Comparison of ENCODE assay signal across 9 cellular contexts in genomic region chr6:25035451-25036435, GRCh38.
DNase-seq lines count a peak whose midpoint lies in the region; ATAC-seq and TF ChIP-seq lines count a peak whose summit lies in the region.
"Had no signal": no experiment of that assay in that cellular context is flagged by ENCODE, and none has a peak within 500 bp of the region (broad histone marks: within the 10 kb centered on the region; RNA-seq: fewer than 3 reads in every experiment).

No MANE protein-coding gene starts in this region.

- H3K4me2 ChIP-seq in Loucy (ENCODE audit: low read depth, low read length, poor library complexity, severe bottlenecking) (peak overlapping the region; percentile 92), smooth muscle cell (peak overlapping the region; percentile 46)

- H3K9ac ChIP-seq in Loucy (ENCODE audit: low read depth, low read length, poor library complexity, severe bottlenecking) (peak overlapping the region; percentile 78), duodenal mucosa (ENCODE audit: low read depth in 1 of 2, low read length in 2 of 2) (peak overlapping the region; percentile 8 to 42), smooth muscle cell (ENCODE audit: low read depth) (no peak overlapping the region)

- peaks cover 6% of the 10 kb centered on the region; the same call in 1 of the 2 replicates for H3K36me3 ChIP-seq in Loucy (ENCODE audit: insufficient read depth, low read length)
- H3K36me3 ChIP-seq in duodenal mucosa (ENCODE audit: control insufficient read depth in 1 of 2, insufficient read depth in 2 of 2, low read length in 2 of 2), result no peaks in the 10 kb centered on the region
- H3K36me3 ChIP-seq in smooth muscle cell (ENCODE audit: low read depth), result no peaks in the 10 kb centered on the region

- H2AFZ ChIP-seq in Loucy (ENCODE audit: low read length) (no peak overlapping the region), smooth muscle cell (ENCODE audit: low read depth) (peak overlapping the region; percentile 51)

- H3K27me3 ChIP-seq in Loucy (ENCODE audit: insufficient read depth, low read length, poor library complexity, severe bottlenecking) (no peaks in the 10 kb centered on the region), duodenal mucosa (ENCODE audit: control insufficient read depth in 1 of 2, insufficient read depth in 2 of 2, low read length in 2 of 2) (no peaks in the 10 kb centered on the region), smooth muscle cell (ENCODE audit: low read depth) (no peaks in the 10 kb centered on the region)

- H3K27ac ChIP-seq in duodenal mucosa (ENCODE audit: low read depth, low read length), result no peak overlapping the region
- peak overlapping the region; percentile 60 for H3K27ac ChIP-seq in smooth muscle cell (ENCODE audit: low read depth)

- peak overlapping the region; percentile 91 for H3K4me3 ChIP-seq in Loucy (ENCODE audit: low read length, poor library complexity, severe bottlenecking)
- peak overlapping the region; percentile 18 to 51 for H3K4me3 ChIP-seq in duodenal mucosa (ENCODE audit: low read depth in 1 of 2, low read length in 2 of 2)
- no peak overlapping the region for H3K4me3 ChIP-seq in smooth muscle cell

- no peaks in the 10 kb centered on the region for H3K9me2 ChIP-seq in Loucy (replicated peaks; ENCODE audit: low read depth, low read length)

- no peak for DNase-seq in smooth muscle cell (lab: John Stamatoyannopoulos, UW; ENCODE audit: unreplicated experiment)
- DNase-seq in NCI-H2227 (lab: John Stamatoyannopoulos, UW; ENCODE audit: unreplicated experiment), result no peak
- no peak for DNase-seq in cerebellar cortex (ENCODE audit: low spot score)
- DNase-seq: activated gamma-delta T cell treated with Interleukin-2 at 50 U/mL for 16 hours, left cardiac atrium had no signal

- TF ChIP-seq CTCF in Loucy (conservative IDR thresholded peaks at IDR 0.05; ENCODE audit: low read length) (no peak), smooth muscle cell (IDR thresholded peaks at IDR 0.05; ENCODE audit: borderline replicate concordance, insufficient read depth, poor library complexity, severe bottlenecking) (no peak)

- peaks cover 82% of the 10 kb centered on the region for H3K4me1 ChIP-seq in Loucy (ENCODE audit: insufficient read depth, low read length, poor library complexity, severe bottlenecking)
- H3K4me1 ChIP-seq in duodenal mucosa (ENCODE audit: control insufficient read depth in 1 of 2, insufficient read depth in 2 of 2, low read length in 2 of 2), result peaks cover 0 to 6% of the 10 kb centered on the region in 2 donors
- peaks cover 19% of the 10 kb centered on the region for H3K4me1 ChIP-seq in smooth muscle cell (ENCODE audit: low read depth)

- ATAC-seq in GM19438 (IDR thresholded peaks at IDR 0.05; ENCODE audit: low read depth, unreplicated experiment) (peak; percentile 44), GM21529 (IDR thresholded peaks at IDR 0.05; ENCODE audit: unreplicated experiment) (no peak)

- no peaks in the 10 kb centered on the region for H3K9me3 ChIP-seq in Loucy (ENCODE audit: insufficient read depth, low read depth, low read length)
- H3K9me3 ChIP-seq in duodenal mucosa (ENCODE audit: control insufficient read depth in 1 of 2, low read length in 2 of 2), result no peaks in the 10 kb centered on the region
- no peaks in the 10 kb centered on the region for H3K9me3 ChIP-seq in smooth muscle cell (replicated peaks; ENCODE audit: low read depth)

- H3K79me2 ChIP-seq in Loucy (ENCODE audit: insufficient read depth, low read length), result peaks cover 97% of the 10 kb centered on the region
- H3K79me2 ChIP-seq in smooth muscle cell (ENCODE audit: low read depth), result no peaks in the 10 kb centered on the region

- H4K20me1 ChIP-seq in Loucy (ENCODE audit: insufficient read depth, low read length, poor library complexity, severe bottlenecking), result peaks cover 75% of the 10 kb centered on the region
- H4K20me1 ChIP-seq in smooth muscle cell (ENCODE audit: low read depth), result no peaks in the 10 kb centered on the region

- WGBS in smooth muscle cell (ENCODE audit: low lambda C conversion rate), result 54% methylated on average over 17 of the region's 17 CpGs

- H3F3A ChIP-seq in Loucy (ENCODE audit: low read depth) (peaks cover 5% of the 10 kb centered on the region; the same call in 1 of the 2 replicates), smooth muscle cell (ENCODE audit: low read depth) (peaks cover 13% of the 10 kb centered on the region)
